In genomic region chr19:2229103-2230028, GRCh38 we compare ENCODE assay signal across 30 cellular contexts. TPM values are rescaled to one million over a fixed set of nuclear protein-coding genes. Genes with fewer than 3 reads are reported as not detected.
DNase-seq lines count a peak whose midpoint lies in the region; ATAC-seq, FAIRE-seq and TF ChIP-seq lines count a peak whose summit lies in the region.
"Had no signal": no experiment of that assay in that cellular context is flagged by ENCODE, and none has a peak within 500 bp of the region (broad histone marks: within the 10 kb centered on the region; RNA-seq: fewer than 3 reads in every experiment).

No MANE protein-coding gene starts in this region.

- intact Hi-C loops in CD4-positive, alpha-beta T cell (cut with DNase I, micrococcal nuclease), result loop anchor here (10.0 kb wide), 2 partner anchors 215 to 385 kb away; partner anchors contain the start of gene BTBD2 (in 1 of the 2)

- no peak overlapping the region for H3K56ac ChIP-seq in H1 (replicated peaks; ENCODE audit: insufficient read length, low read depth, low read length)

- H2BK5ac ChIP-seq in H1 (ENCODE audit: low read depth, low read length), result peak overlapping the region; percentile 16; the same call in 1 of the 2 replicates

- H3K23ac ChIP-seq in H1 (ENCODE audit: insufficient read length), result no peak overlapping the region

- TF ChIP-seq EP300 in H1 (IDR thresholded peaks at IDR 0.05; ENCODE audit: borderline replicate concordance in 1 of 2, low read depth in 2 of 2, low read length in 2 of 2), result no peak

- H3K9me3 Mint-ChIP-seq in CD4-positive, alpha-beta T cell, result no peaks in the 10 kb centered on the region
- no peaks in the 10 kb centered on the region for H3K9me3 Mint-ChIP-seq in nephron progenitor cell
- H3K9me3 Mint-ChIP-seq: activated CD4-positive, alpha-beta T cell treated with anti-CD3 and anti-CD28 coated beads, Interleukin-2, amount 10 ng/mL, durations not matched to agents 24 days and 14 days; activated naive CD8-positive, alpha-beta T cell treated with anti-CD3 and anti-CD28 coated beads for 36 hours; activated T-helper 1 cell treated with anti-CD3 and anti-CD28 coated beads, Interleukin-12 subunit alpha, Interleukin-12 subunit beta, Interleukin-2, Interleukin-4 antibody, amounts not matched to agents 30 ng/mL and 10 ng/mL and 1 ng/mL, durations not matched to agents 14 hours and 24 hours and 36 hours; CD8-positive, alpha-beta T cell; natural killer cell; T-helper 2 cell treated with Interferon-gamma antibody and Interleukin-4, amounts not matched to agents 5 μg/mL and 100 μg/mL, for 36 hours had no signal

- no peak overlapping the region for H2BK120ac ChIP-seq in H1 (replicated peaks; ENCODE audit: low read depth, low read length)

- no peak overlapping the region for H3K4me2 ChIP-seq in H1 (ENCODE audit: insufficient read depth in 1 of 2, low read depth in 2 of 2, low read length in 2 of 2)
- H3K4me2 ChIP-seq: SK-N-SH had no signal

- peak overlapping the region; percentile 80 for H4K8ac ChIP-seq in H1 (ENCODE audit: extremely low read depth, insufficient read depth, low read length)

- no peaks in the 10 kb centered on the region; the same call in 1 of the 2 replicates for H3K79me1 ChIP-seq in H1 (ENCODE audit: low read depth, low read length)

- H3K27me3 Mint-ChIP-seq in CD4-positive, alpha-beta T cell, result no peaks in the 10 kb centered on the region
- no peaks in the 10 kb centered on the region for H3K27me3 Mint-ChIP-seq in nephron progenitor cell (ENCODE audit: low read depth, poor library complexity)
- H3K27me3 Mint-ChIP-seq: activated CD4-positive, alpha-beta T cell treated with anti-CD3 and anti-CD28 coated beads, Interleukin-2, amount 10 ng/mL, durations not matched to agents 24 days and 14 days; activated naive CD8-positive, alpha-beta T cell treated with anti-CD3 and anti-CD28 coated beads for 36 hours had no signal

- no peak for TF ChIP-seq RAD21 in H1 (IDR thresholded peaks at IDR 0.05 in 1 of 2, conservative IDR thresholded peaks at IDR 0.05 in 1 of 2; ENCODE audit: low read depth in 2 of 2, low read length in 2 of 2)

- no peaks in the 10 kb centered on the region for H3K9me3 ChIP-seq in CD4-positive, alpha-beta T cell (ENCODE audit: control insufficient read depth, low read length)
- H3K9me3 ChIP-seq in HEK293 (ENCODE audit: control insufficient read depth, insufficient read depth, low read depth, low read length) (no peaks in the 10 kb centered on the region), H1 (ENCODE audit: insufficient read depth in 2 of 2, low read depth in 1 of 2, low read length in 1 of 2) (no peaks in the 10 kb centered on the region)
- H3K9me3 ChIP-seq: heart left ventricle, pancreas, SK-N-SH, transverse colon had no signal

- no peak overlapping the region for H4K91ac ChIP-seq in H1 (replicated peaks; ENCODE audit: insufficient read length, low read length)

- no peak for FAIRE-seq in H1 (lab: Jason Lieb, UNC)
- FAIRE-seq: G401.6, HTR-8/SVneo, pancreas had no signal

- 95% methylated on average over 44 of the region's 45 CpGs; no CpG with 5 or more reads in 1 of the 2 experiments for WGBS in H1 (ENCODE audit: extremely low coverage in 1 of 2, insufficient coverage in 1 of 2, insufficient read length in 1 of 2, insufficient replicate concordance in 2 of 2, low coverage in 1 of 2, low lambda C conversion rate in 2 of 2, missing lambda C conversion rate in 1 of 2), 2 experiments

- H2AK5ac ChIP-seq in H1 (ENCODE audit: low read depth, low read length), result no peak overlapping the region

- H3K4me1 ChIP-seq in HEK293 (ENCODE audit: control insufficient read depth, insufficient read depth, low read length) (no peaks in the 10 kb centered on the region), H1 (replicated peaks in 1 of 4; ENCODE audit: control insufficient read depth in 3 of 4, insufficient read depth in 4 of 4, low read length in 3 of 4) (no peaks in the 10 kb centered on the region)

- TF ChIP-seq POLR2A in H1 (IDR thresholded peaks at IDR 0.05; ENCODE audit: control extremely low read depth in 1 of 2, low read depth in 2 of 2, low read length in 2 of 2), result peak in 1 of 2 experiments; percentile 13; a peak in 1 of 3 replicates

- H3K36me3 Mint-ChIP-seq in CD4-positive, alpha-beta T cell (ENCODE audit: low read depth), result peaks cover 31% of the 10 kb centered on the region
- H3K36me3 Mint-ChIP-seq in nephron progenitor cell (ENCODE audit: low read depth), result peaks cover 10% of the 10 kb centered on the region
- H3K36me3 Mint-ChIP-seq: natural killer cell had no signal

- no peak overlapping the region for H3K27ac ChIP-seq in CD4-positive, alpha-beta T cell (ENCODE audit: low read depth, low read length)
- H3K27ac ChIP-seq in HEK293 (ENCODE audit: extremely low read depth, low read depth, low read length), result no peak overlapping the region
- no peak overlapping the region for H3K27ac ChIP-seq in H1 (ENCODE audit: low read depth, low read length)
- H3K27ac ChIP-seq: GM23248, heart left ventricle, pancreas, transverse colon, VCaP had no signal

- no peak overlapping the region for H2AFZ ChIP-seq in H1 (ENCODE audit: low read length)
- H2AFZ ChIP-seq: GM23248 had no signal

- no peak for ATAC-seq in CD4-positive, alpha-beta T cell (ENCODE audit: poor library complexity)
- no peak for ATAC-seq in GM19452 (IDR thresholded peaks at IDR 0.05; ENCODE audit: unreplicated experiment)
- ATAC-seq: CD8-positive, alpha-beta T cell; heart left ventricle; left colon; natural killer cell; pancreas; right cardiac atrium had no signal

- peaks cover 0 to 3% of the 10 kb centered on the region in 2 experiments; a peak in 1 of 4 replicates for H3K79me2 ChIP-seq in H1 (ENCODE audit: control insufficient read depth in 1 of 2, insufficient read depth in 2 of 2, low read length in 2 of 2)

- no peak for DNase-seq in CD4-positive, alpha-beta T cell
- DNase-seq in H1 (ENCODE audit: low read depth in 1 of 2, low spot score in 2 of 2), result no peak
- no peak for DNase-seq in nephron progenitor cell
- DNase-seq in NCI-H345 treated with DMSO at 0.1 percent for 48 hours (lab: John Stamatoyannopoulos, UW; ENCODE audit: unreplicated experiment), result no peak
- DNase-seq in hippocampal formation (lab: John Stamatoyannopoulos, UW), result no peak
- no peak for DNase-seq in NCI-H526 (lab: John Stamatoyannopoulos, UW)
- DNase-seq: activated CD4-positive, alpha-beta T cell treated with anti-CD3 and anti-CD28 coated beads, Interleukin-2, amount 10 ng/mL, durations not matched to agents 24 days and 14 days; activated naive CD8-positive, alpha-beta T cell treated with anti-CD3 and anti-CD28 coated beads for 36 hours; CD8-positive, alpha-beta T cell; cerebellar nuclear complex; foreskin fibroblast; GM23248; heart left ventricle; Karpas-422; left colon; natural killer cell; NCI-H69; pancreas; right cardiac atrium; SK-N-SH; stimulated activated CD4-positive, alpha-beta T cell treated with anti-CD3 and anti-CD28 coated beads, Interleukin-12 subunit alpha, Interleukin-12 subunit beta, amount 100 ng/mL, for 4 hours; stimulated activated CD4-positive, alpha-beta T cell treated with anti-CD3 and anti-CD28 coated beads, Interleukin-4, amount 100 ng/mL, for 4 hours; transverse colon had no signal

- no peak overlapping the region for H2BK20ac ChIP-seq in H1 (ENCODE audit: low read length)

- H3K27ac Mint-ChIP-seq in CD4-positive, alpha-beta T cell, result peak overlapping the region; percentile 51
- H3K27ac Mint-ChIP-seq in nephron progenitor cell, result peak overlapping the region; percentile 83
- H3K27ac Mint-ChIP-seq: activated naive CD8-positive, alpha-beta T cell treated with anti-CD3 and anti-CD28 coated beads for 36 hours; activated T-helper 1 cell treated with anti-CD3 and anti-CD28 coated beads, Interleukin-12 subunit alpha, Interleukin-12 subunit beta, Interleukin-2, Interleukin-4 antibody, amounts not matched to agents 30 ng/mL and 10 ng/mL and 1 ng/mL, durations not matched to agents 14 hours and 24 hours and 36 hours; CD8-positive, alpha-beta T cell; T-helper 2 cell treated with Interferon-gamma antibody and Interleukin-4, amounts not matched to agents 5 μg/mL and 100 μg/mL, for 36 hours had no signal

- no peak for TF ChIP-seq CTCF in CD4-positive, alpha-beta T cell (IDR thresholded peaks at IDR 0.05)
- TF ChIP-seq CTCF in HEK293 (tag by site-specific recombination; IDR thresholded peaks at IDR 0.05), result no peak
- no peak for TF ChIP-seq CTCF in H1 (IDR thresholded peaks at IDR 0.05; ENCODE audit: control extremely low read depth in 1 of 3, insufficient read depth in 1 of 3, low read depth in 1 of 3, low read length in 3 of 3)
- TF ChIP-seq CTCF in nephron progenitor cell (IDR thresholded peaks at IDR 0.05), result no peak

- no peak overlapping the region for H3K4ac ChIP-seq in H1 (replicated peaks; ENCODE audit: insufficient read length, low read depth, low read length)

- H4K5ac ChIP-seq in H1 (ENCODE audit: insufficient read length, low read depth, low read length), result no peak overlapping the region

- no peaks in the 10 kb centered on the region for H3K23me2 ChIP-seq in H1 (ENCODE audit: low read depth, low read length)

- no peak overlapping the region for H3K4me3 Mint-ChIP-seq in CD4-positive, alpha-beta T cell
- no peak overlapping the region for H3K4me3 Mint-ChIP-seq in nephron progenitor cell
- H3K4me3 Mint-ChIP-seq: activated CD4-positive, alpha-beta T cell treated with anti-CD3 and anti-CD28 coated beads, Interleukin-2, amount 10 ng/mL, durations not matched to agents 24 days and 14 days; activated naive CD8-positive, alpha-beta T cell treated with anti-CD3 and anti-CD28 coated beads for 36 hours; activated T-helper 1 cell treated with anti-CD3 and anti-CD28 coated beads, Interleukin-12 subunit alpha, Interleukin-12 subunit beta, Interleukin-2, Interleukin-4 antibody, amounts not matched to agents 30 ng/mL and 10 ng/mL and 1 ng/mL, durations not matched to agents 14 hours and 24 hours and 36 hours; CD8-positive, alpha-beta T cell; T-helper 2 cell treated with Interferon-gamma antibody and Interleukin-4, amounts not matched to agents 5 μg/mL and 100 μg/mL, for 36 hours had no signal

- no peak overlapping the region for H2BK15ac ChIP-seq in H1 (ENCODE audit: low read length)

- H3K4me3 ChIP-seq in HEK293 (ENCODE audit: low read depth, low read length), result no peak overlapping the region
- no peak overlapping the region for H3K4me3 ChIP-seq in H1 (ENCODE audit: extremely low read depth in 1 of 4, insufficient read depth in 2 of 4, low read depth in 3 of 4, low read length in 4 of 4)
- H3K4me3 ChIP-seq: GM23248, heart left ventricle, pancreas, transverse colon had no signal

- H3K9ac ChIP-seq in H1 (replicated peaks in 1 of 4; ENCODE audit: extremely low read depth in 1 of 4, low read depth in 3 of 4, low read length in 3 of 4), result no peak overlapping the region
- H3K9ac ChIP-seq: GM23248, SK-N-SH had no signal

- POLR2A ChIA-PET in CD4-positive, alpha-beta T cell (lab: Charles Lee), result interaction anchor here (0.7 kb wide), 1 partner anchor 10 kb away, joined by 5 read pairs; no protein-coding TSS in a partner anchor
- POLR2A ChIA-PET in HEK293 (lab: Yijun Ruan, JAX), result interaction anchor here (0.5 kb wide), 1 partner anchor 87 kb away, joined by 3 read pairs; no protein-coding TSS in a partner anchor
- POLR2A ChIA-PET in H1 (lab: Charles Lee; ENCODE audit: partially characterized antibody), result interaction anchor here (0.6 to 6.3 kb wide), 11 partner anchors 8 to 194 kb away, joined by 3 to 61 read pairs (median 6); partner anchors contain the start of gene AMH

- H3K18ac ChIP-seq in H1 (ENCODE audit: extremely low read depth, low read length), result no peak overlapping the region

- H3K14ac ChIP-seq in H1 (ENCODE audit: insufficient read length), result no peak overlapping the region

- peaks cover 5% of the 10 kb centered on the region for H3K4me1 Mint-ChIP-seq in CD4-positive, alpha-beta T cell (ENCODE audit: low read depth)
- H3K4me1 Mint-ChIP-seq in nephron progenitor cell, result peaks cover 6% of the 10 kb centered on the region

- CTCF ChIA-PET in CD4-positive, alpha-beta T cell (lab: Charles Lee), result no interaction called here
- CTCF ChIA-PET in HEK293 (lab: Yijun Ruan, JAX), result no interaction called here
- CTCF ChIA-PET in H1 (lab: Charles Lee; ENCODE audit: partially characterized antibody), result interaction anchor here (0.5 to 4.4 kb wide), 14 partner anchors 10 to 299 kb away, joined by 3 to 19 read pairs (median 4); no protein-coding TSS in a partner anchor

- no peaks in the 10 kb centered on the region for H3K27me3 ChIP-seq in CD4-positive, alpha-beta T cell (ENCODE audit: control insufficient read depth, insufficient read depth, low read length)
- no peaks in the 10 kb centered on the region for H3K27me3 ChIP-seq in H1 (replicated peaks in 1 of 4; ENCODE audit: control insufficient read depth in 3 of 4, extremely low read depth in 1 of 4, insufficient read depth in 3 of 4, low read length in 3 of 4)
- H3K27me3 ChIP-seq: heart left ventricle, pancreas, transverse colon had no signal

- H4K20me1 ChIP-seq in H1 (replicated peaks in 1 of 2; ENCODE audit: control insufficient read depth in 1 of 2, insufficient read depth in 2 of 2, low read length in 2 of 2), result peaks cover 0 to 18% of the 10 kb centered on the region in 2 experiments

- H2BK12ac ChIP-seq in H1 (ENCODE audit: low read depth, low read length), result no peak overlapping the region

- H3K36me3 ChIP-seq in HEK293 (ENCODE audit: control insufficient read depth in 2 of 2, insufficient read depth in 1 of 2, low read length in 2 of 2) (peaks cover 2 to 85% of the 10 kb centered on the region in 2 experiments; a peak in 2 of 3 replicates), H1 (ENCODE audit: control insufficient read depth in 2 of 4, insufficient read depth in 4 of 4, low read length in 3 of 4) (peaks cover 0 to 57% (median 25%) of the 10 kb centered on the region in 4 experiments)

RNA-seq across cellular contexts. Expression of gene PLEKHJ1, which starts 6.8 kb away (rescaled TPM):
- total RNA-seq in CD4-positive, alpha-beta T cell, result 10 to 100 TPM; 21.4 to 23.2 TPM
- 135 TPM in 2 replicates for total RNA-seq in H1 (2021; fragmentation: NEBNext Ultra II Directional; extraction: Animal tissue kit (Norgen Biotek cat#: 25700))
- polyA plus RNA-seq in H1 (2011; rRNA removed), result 187 and 235 TPM in 2 replicates
- polyA plus RNA-seq in H1 (2011; cell fraction: cytosol; rRNA removed), result 217 TPM
- polyA plus RNA-seq in H1 (2011; cell fraction: nucleus; rRNA removed), result 175 TPM
- 118 to 165 TPM (median 146 TPM) in 4 replicates for polyA plus RNA-seq in H1 (2012, experiment 1 of 2)
- polyA plus RNA-seq in H1 (2012, experiment 2 of 2), result 185 TPM
- 108 TPM for polyA plus RNA-seq in H1 (2013, experiment 1 of 2)
- 117 TPM for polyA plus RNA-seq in H1 (2013, experiment 2 of 2)
- polyA minus RNA-seq in H1 (2011; rRNA and poly(A)+ RNA removed), result 29.0 and 35.2 TPM in 2 replicates
- 43.3 TPM for polyA minus RNA-seq in H1 (2011; cell fraction: cytosol; rRNA and poly(A)+ RNA removed)
- polyA minus RNA-seq in H1 (2011; cell fraction: nucleus; rRNA and poly(A)+ RNA removed), result 40.6 TPM

RNA-seq across cellular contexts. Expression of gene SF3A2, which starts 7.3 kb away (rescaled TPM):
- total RNA-seq in CD4-positive, alpha-beta T cell, result 100 to 1,000 TPM; 186 to 194 TPM
- total RNA-seq in H1 (2021; fragmentation: NEBNext Ultra II Directional; extraction: Animal tissue kit (Norgen Biotek cat#: 25700)), result 142 and 146 TPM in 2 replicates
- polyA plus RNA-seq in H1 (2011; rRNA removed), result 15.3 and 31.2 TPM in 2 replicates
- polyA plus RNA-seq in H1 (2011; cell fraction: cytosol; rRNA removed), result 22.1 TPM
- 171 TPM for polyA plus RNA-seq in H1 (2011; cell fraction: nucleus; rRNA removed)
- polyA plus RNA-seq in H1 (2012, experiment 1 of 2), result 97.0 to 157 TPM (median 147 TPM) in 4 replicates
- 117 TPM for polyA plus RNA-seq in H1 (2012, experiment 2 of 2)
- polyA plus RNA-seq in H1 (2013, experiment 1 of 2), result 109 TPM
- polyA plus RNA-seq in H1 (2013, experiment 2 of 2), result 101 TPM
- polyA minus RNA-seq in H1 (2011; rRNA and poly(A)+ RNA removed), result 18.4 and 22.8 TPM in 2 replicates
- polyA minus RNA-seq in H1 (2011; cell fraction: cytosol; rRNA and poly(A)+ RNA removed), result 64.4 TPM
- 112 TPM for polyA minus RNA-seq in H1 (2011; cell fraction: nucleus; rRNA and poly(A)+ RNA removed)

RNA-seq across cellular contexts. Expression of gene AMH, which starts 19.8 kb away (rescaled TPM):
- 1 to 10 TPM; 3.3 to 3.5 TPM for total RNA-seq in CD4-positive, alpha-beta T cell
- 13.0 and 15.4 TPM in 2 replicates for total RNA-seq in H1 (2021; fragmentation: NEBNext Ultra II Directional; extraction: Animal tissue kit (Norgen Biotek cat#: 25700))
- 10.5 and 19.3 TPM in 2 replicates for polyA plus RNA-seq in H1 (2011; rRNA removed)
- polyA plus RNA-seq in H1 (2011; cell fraction: cytosol; rRNA removed), result 10.1 TPM
- polyA plus RNA-seq in H1 (2011; cell fraction: nucleus; rRNA removed), result 104 TPM
- 12.7 to 23.7 TPM (median 18.4 TPM) in 4 replicates for polyA plus RNA-seq in H1 (2012, experiment 1 of 2)
- polyA plus RNA-seq in H1 (2012, experiment 2 of 2), result 9.0 TPM
- 6.7 TPM for polyA plus RNA-seq in H1 (2013, experiment 1 of 2)
- polyA plus RNA-seq in H1 (2013, experiment 2 of 2), result 5.6 TPM
- 0.46 and 0.63 TPM in 2 replicates for polyA minus RNA-seq in H1 (2011; rRNA and poly(A)+ RNA removed)
- 3.1 TPM for polyA minus RNA-seq in H1 (2011; cell fraction: cytosol; rRNA and poly(A)+ RNA removed)
- 13.1 TPM for polyA minus RNA-seq in H1 (2011; cell fraction: nucleus; rRNA and poly(A)+ RNA removed)
- total RNA-seq: GM23248 had no signal
- polyA plus RNA-seq: GM23248 had no signal

RNA-seq across cellular contexts. Expression of gene JSRP1, which starts 26.9 kb away (rescaled TPM):
- under 1 TPM; 0.56 to 0.58 TPM for total RNA-seq in CD4-positive, alpha-beta T cell
- total RNA-seq in H1 (2021; fragmentation: NEBNext Ultra II Directional; extraction: Animal tissue kit (Norgen Biotek cat#: 25700)), result 0.56 and 1.7 TPM in 2 replicates
- 0.24 and 0.53 TPM in 2 replicates for polyA plus RNA-seq in H1 (2011; rRNA removed)
- 0.41 TPM for polyA plus RNA-seq in H1 (2011; cell fraction: cytosol; rRNA removed)
- polyA plus RNA-seq in H1 (2011; cell fraction: nucleus; rRNA removed), result 0.10 TPM
- 0.40 to 2.0 TPM (median 1.1 TPM) in 3 of 4 replicates, not detected in the other for polyA plus RNA-seq in H1 (2012, experiment 1 of 2)
- not detected for polyA plus RNA-seq in H1 (2012, experiment 2 of 2)
- 0.83 TPM for polyA plus RNA-seq in H1 (2013, experiment 1 of 2)
- polyA plus RNA-seq in H1 (2013, experiment 2 of 2), result 0.96 TPM
- polyA minus RNA-seq in H1 (2011; rRNA and poly(A)+ RNA removed), result not detected in 2 replicates
- polyA minus RNA-seq in H1 (2011; cell fraction: cytosol; rRNA and poly(A)+ RNA removed), result not detected
- polyA minus RNA-seq in H1 (2011; cell fraction: nucleus; rRNA and poly(A)+ RNA removed), result not detected
- total RNA-seq: activated T-helper 1 cell treated with anti-CD3 and anti-CD28 coated beads, Interleukin-12 subunit alpha, Interleukin-12 subunit beta, Interleukin-2, Interleukin-4 antibody, amounts not matched to agents 30 ng/mL and 10 ng/mL and 1 ng/mL, durations not matched to agents 14 hours and 24 hours and 36 hours; GM23248; right cardiac atrium had no signal
- polyA plus RNA-seq: GM23248 had no signal

RNA-seq across cellular contexts. Expression of gene PEAK3, which starts 52.6 kb away (rescaled TPM):
- total RNA-seq in CD4-positive, alpha-beta T cell, result not detected
- not detected in 2 replicates for total RNA-seq in H1 (2021; fragmentation: NEBNext Ultra II Directional; extraction: Animal tissue kit (Norgen Biotek cat#: 25700))
- not detected in 2 replicates for polyA plus RNA-seq in H1 (2011; rRNA removed)
- not detected for polyA plus RNA-seq in H1 (2011; cell fraction: cytosol; rRNA removed)
- not detected for polyA plus RNA-seq in H1 (2011; cell fraction: nucleus; rRNA removed)
- 0.06 to 0.11 TPM in 2 of 4 replicates, not detected in the others for polyA plus RNA-seq in H1 (2012, experiment 1 of 2)
- not detected for polyA plus RNA-seq in H1 (2012, experiment 2 of 2)
- not detected for polyA plus RNA-seq in H1 (2013, experiment 1 of 2)
- not detected for polyA plus RNA-seq in H1 (2013, experiment 2 of 2)
- polyA minus RNA-seq in H1 (2011; rRNA and poly(A)+ RNA removed), result not detected in 2 replicates
- not detected for polyA minus RNA-seq in H1 (2011; cell fraction: cytosol; rRNA and poly(A)+ RNA removed)
- polyA minus RNA-seq in H1 (2011; cell fraction: nucleus; rRNA and poly(A)+ RNA removed), result not detected
- total RNA-seq: activated naive CD8-positive, alpha-beta T cell treated with anti-CD3 and anti-CD28 coated beads for 36 hours; CD8-positive, alpha-beta T cell; GM23248 had no signal
- polyA plus RNA-seq: GM23248, SK-N-SH had no signal
